22 cellular contexts compared by ENCODE assay signal in the genomic region with DNA sequence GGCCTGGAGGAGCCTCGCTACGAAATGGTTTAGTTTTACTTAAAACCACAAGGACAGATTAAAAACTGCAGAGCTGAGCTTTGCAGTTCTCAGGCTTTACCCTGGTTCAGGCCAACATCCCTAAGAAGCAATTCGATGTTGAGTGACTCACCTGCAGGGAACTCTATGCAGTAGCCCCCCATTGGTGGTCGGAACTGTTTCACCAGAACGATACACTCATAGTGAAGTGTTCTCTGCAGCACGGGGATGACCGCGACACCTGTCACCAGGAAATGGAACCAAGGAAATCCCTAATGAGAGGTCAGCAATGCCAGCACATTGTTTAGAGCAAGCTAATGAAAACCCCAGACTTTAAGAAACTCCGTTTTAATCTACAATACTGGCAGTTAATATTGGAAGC. TPM values are rescaled to one million over a fixed set of nuclear protein-coding genes. Genes with fewer than 3 reads are reported as not detected.
DNase-seq lines count a peak whose midpoint lies in the region; ATAC-seq and TF ChIP-seq lines count a peak whose summit lies in the region.
"Had no signal": no experiment of that assay in that cellular context is flagged by ENCODE, and none has a peak within 500 bp of the region (broad histone marks: within the 10 kb centered on the region; RNA-seq: fewer than 3 reads in every experiment).

No MANE protein-coding gene starts in this region.

- H3K4me3 ChIP-seq in IMR-90 (ENCODE audit: insufficient read depth, low read depth, low read length) = no peak overlapping the region
- no peak overlapping the region for H3K4me3 ChIP-seq in astrocyte of the spinal cord (ENCODE audit: low read depth, low read length)
- no peak overlapping the region for H3K4me3 ChIP-seq in heart right ventricle
- H3K4me3 ChIP-seq: heart left ventricle, lung, transverse colon had no signal

- H2BK20ac ChIP-seq in IMR-90 (ENCODE audit: low read depth, low read length) = no peak overlapping the region

- TF ChIP-seq POLR2A in IMR-90 (IDR thresholded peaks at IDR 0.05; ENCODE audit: low read depth, low read length) = no peak

- H4K5ac ChIP-seq in IMR-90 (ENCODE audit: low read depth, low read length) = no peak overlapping the region

- dilution Hi-C loops in IMR-90 (cut with HindIII; ENCODE audit: low sequenced_read_pairs, unreplicated experiment) = no loop called here

- BruUV-seq in IMR-90 (replicated peaks; lab: Mats Ljungman, UMichigan) = no TSS peak

- no peak overlapping the region for H3K9ac ChIP-seq in IMR-90 (ENCODE audit: low read depth, low read length)

- TF ChIP-seq RAD21 in IMR-90 (IDR thresholded peaks at IDR 0.05; ENCODE audit: low read length) = no peak

- peaks cover 2% of the 10 kb centered on the region; the same call in 1 of the 2 replicates for H3K9me1 ChIP-seq in IMR-90 (ENCODE audit: insufficient read depth, low read length)

- no peaks in the 10 kb centered on the region for H4K20me1 ChIP-seq in IMR-90 (ENCODE audit: insufficient read depth, low read length)

- no peaks in the 10 kb centered on the region for H3K27me3 ChIP-seq in IMR-90 (ENCODE audit: control insufficient read depth, insufficient read depth, low read length)
- no peaks in the 10 kb centered on the region for H3K27me3 ChIP-seq in heart right ventricle
- H3K27me3 ChIP-seq: heart left ventricle, transverse colon had no signal

- 34% methylated on average over 5 of the region's 9 CpGs; no CpG with 5 or more reads in 1 of the 2 experiments for WGBS in IMR-90 (ENCODE audit: extremely low coverage in 2 of 2, insufficient read length in 1 of 2), 2 experiments
- WGBS in heart right ventricle, 2 donors = 79 to 84% methylated on average over 9 of the region's 9 CpGs

- H3K4me3 Mint-ChIP-seq in activated naive CD8-positive, alpha-beta T cell treated with anti-CD3 and anti-CD28 coated beads, Interleukin-2, amount 50 U/mL, for 24 hours = no peak overlapping the region
- no peak overlapping the region for H3K4me3 Mint-ChIP-seq in activated naive CD8-positive, alpha-beta T cell treated with anti-CD3 and anti-CD28 coated beads for 36 hours
- H3K4me3 Mint-ChIP-seq: CD8-positive, alpha-beta memory T cell; effector memory CD8-positive, alpha-beta T cell; stimulated activated naive B cell treated with anti-CD40 and anti-IgM and Interleukin-4, amounts not matched to agents 10 μg/mL and 1 μg/mL and 100 μg/mL, for 72 hours had no signal

- ATAC-seq in activated naive CD8-positive, alpha-beta T cell treated with anti-CD3 and anti-CD28 coated beads, Interleukin-2, amount 50 U/mL, for 24 hours = peak; percentile 35
- ATAC-seq in IMR-90 (ENCODE audit: low read depth) (peak; percentile 53), HG03520 (IDR thresholded peaks at IDR 0.05; ENCODE audit: unreplicated experiment) (no peak), heart right ventricle (no peak)
- ATAC-seq: effector memory CD8-positive, alpha-beta T cell; heart left ventricle; Right ventricle myocardium inferior; stimulated activated naive B cell treated with anti-CD40 and anti-IgM and Interleukin-4, amounts not matched to agents 10 μg/mL and 1 μg/mL and 100 μg/mL, for 72 hours had no signal

- H3K79me1 ChIP-seq in IMR-90 (ENCODE audit: low read depth in 1 of 2, low read length in 2 of 2) = peaks cover 10 to 11% of the 10 kb centered on the region in 2 experiments; a peak in 3 of 4 replicates

- POLR2A ChIA-PET in IMR-90 (lab: Charles Lee; ENCODE audit: unreplicated experiment) = no interaction called here

- no peak overlapping the region; the same call in 1 of the 2 replicates for H3K14ac ChIP-seq in IMR-90 (replicated peaks; ENCODE audit: low read depth, low read length)

- H3K4me1 ChIP-seq in IMR-90 (ENCODE audit: control insufficient read depth, insufficient read depth, low read length) = peaks cover 1% of the 10 kb centered on the region; the same call in 1 of the 2 replicates
- H3K4me1 ChIP-seq in heart right ventricle = peaks cover 0 to 29% (median 0%) of the 10 kb centered on the region in 9 donors

- H3K4me1 Mint-ChIP-seq in activated naive CD8-positive, alpha-beta T cell treated with anti-CD3 and anti-CD28 coated beads, Interleukin-2, amount 50 U/mL, for 24 hours = peaks cover 34% of the 10 kb centered on the region
- H3K4me1 Mint-ChIP-seq in activated naive CD8-positive, alpha-beta T cell treated with anti-CD3 and anti-CD28 coated beads for 36 hours = peaks cover 16% of the 10 kb centered on the region

- H3K9me3 ChIP-seq in IMR-90 (ENCODE audit: control insufficient read depth, insufficient read depth, low read length) (no peaks in the 10 kb centered on the region), heart right ventricle (no peaks in the 10 kb centered on the region)
- H3K9me3 ChIP-seq: heart left ventricle, transverse colon had no signal

- no peak overlapping the region for H4K8ac ChIP-seq in IMR-90 (ENCODE audit: low read depth in 2 of 2, low read length in 2 of 2)

- H3K56ac ChIP-seq in IMR-90 (ENCODE audit: extremely low read depth, insufficient read depth, low read length) = no peak overlapping the region

- H3K18ac ChIP-seq in IMR-90 (ENCODE audit: low read depth, low read length) = no peak overlapping the region

- H3K4me2 ChIP-seq in IMR-90 (ENCODE audit: low read depth, low read length) = no peak overlapping the region

- DNase-seq in activated naive CD8-positive, alpha-beta T cell treated with anti-CD3 and anti-CD28 coated beads, Interleukin-2, amount 50 U/mL, for 24 hours = peak; percentile 20
- no peak for DNase-seq in activated naive CD8-positive, alpha-beta T cell treated with anti-CD3 and anti-CD28 coated beads for 36 hours
- peak; percentile 84 for DNase-seq in IMR-90
- peak; percentile 48 for DNase-seq in astrocyte of the spinal cord (ENCODE audit: low read depth, low spot score)
- peak; percentile 59 for DNase-seq in stimulated activated CD8-positive, alpha-beta memory T cell treated with anti-CD3 and anti-CD28 coated beads, Interleukin-4, amount 100 ng/mL, for 48 hours
- DNase-seq in heart right ventricle = no peak
- DNase-seq in Kasumi-1 (lab: John Stamatoyannopoulos, UW) = no peak
- DNase-seq: activated gamma-delta T cell treated with Interleukin-2 at 50 U/mL for 16 hours; amniotic stem cell; CD8-positive, alpha-beta memory T cell; DMS79; effector memory CD8-positive, alpha-beta T cell; heart left ventricle; KG1; NCI-H1105; NCI-H524; stimulated activated naive B cell treated with anti-CD40 and anti-IgM and Interleukin-4, amounts not matched to agents 10 μg/mL and 1 μg/mL and 100 μg/mL, for 72 hours; transverse colon; WERI-Rb-1 had no signal

- H3K27ac ChIP-seq in IMR-90 (ENCODE audit: insufficient read depth, low read length) = no peak overlapping the region
- no peak overlapping the region for H3K27ac ChIP-seq in heart right ventricle
- H3K27ac ChIP-seq: heart left ventricle, transverse colon, WERI-Rb-1 had no signal

- in situ Hi-C loops in IMR-90 (cut with MboI; ENCODE audit: low sequenced_read_pairs) = no loop called here
- in situ Hi-C loops in astrocyte of the spinal cord (cut with HindIII; ENCODE audit: low sequenced_read_pairs) = no loop called here

- H2AK5ac ChIP-seq in IMR-90 (ENCODE audit: low read depth, low read length) = no peak overlapping the region

- peak overlapping the region; percentile 72 for H3K27ac Mint-ChIP-seq in activated naive CD8-positive, alpha-beta T cell treated with anti-CD3 and anti-CD28 coated beads, Interleukin-2, amount 50 U/mL, for 24 hours
- no peak overlapping the region for H3K27ac Mint-ChIP-seq in activated naive CD8-positive, alpha-beta T cell treated with anti-CD3 and anti-CD28 coated beads for 36 hours
- H3K27ac Mint-ChIP-seq: stimulated activated naive B cell treated with anti-CD40 and anti-IgM and Interleukin-4, amounts not matched to agents 10 μg/mL and 1 μg/mL and 100 μg/mL, for 72 hours had no signal

- H2BK120ac ChIP-seq in IMR-90 (ENCODE audit: low read depth, low read length) = no peak overlapping the region

- no peaks in the 10 kb centered on the region for H3K9me3 Mint-ChIP-seq in activated naive CD8-positive, alpha-beta T cell treated with anti-CD3 and anti-CD28 coated beads, Interleukin-2, amount 50 U/mL, for 24 hours
- H3K9me3 Mint-ChIP-seq in activated naive CD8-positive, alpha-beta T cell treated with anti-CD3 and anti-CD28 coated beads for 36 hours = no peaks in the 10 kb centered on the region
- H3K9me3 Mint-ChIP-seq: CD8-positive, alpha-beta memory T cell; effector memory CD8-positive, alpha-beta T cell; stimulated activated naive B cell treated with anti-CD40 and anti-IgM and Interleukin-4, amounts not matched to agents 10 μg/mL and 1 μg/mL and 100 μg/mL, for 72 hours had no signal

- H4K91ac ChIP-seq in IMR-90 (ENCODE audit: insufficient read depth, low read depth, low read length) = no peak overlapping the region

- no peak overlapping the region for H2BK5ac ChIP-seq in IMR-90 (ENCODE audit: low read depth, low read length, poor library complexity, severe bottlenecking)

- peak overlapping the region; percentile 54 for H2AFZ ChIP-seq in IMR-90 (replicated peaks; ENCODE audit: low read length, poor library complexity)

- CTCF ChIA-PET in IMR-90 (lab: Yijun Ruan, JAX) = interaction anchor here (0.6 kb wide), 1 partner anchor 14 kb away, joined by 4 read pairs; no protein-coding TSS in a partner anchor

- no peak overlapping the region for H2BK15ac ChIP-seq in IMR-90 (ENCODE audit: low read depth, low read length)

- peak overlapping the region; percentile 23 for H2AK9ac ChIP-seq in IMR-90 (replicated peaks; ENCODE audit: low read depth, low read length, poor library complexity)

- H3K27me3 Mint-ChIP-seq in activated naive CD8-positive, alpha-beta T cell treated with anti-CD3 and anti-CD28 coated beads, Interleukin-2, amount 50 U/mL, for 24 hours = no peaks in the 10 kb centered on the region
- H3K27me3 Mint-ChIP-seq in activated naive CD8-positive, alpha-beta T cell treated with anti-CD3 and anti-CD28 coated beads for 36 hours = no peaks in the 10 kb centered on the region
- H3K27me3 Mint-ChIP-seq: CD8-positive, alpha-beta memory T cell; effector memory CD8-positive, alpha-beta T cell; stimulated activated naive B cell treated with anti-CD40 and anti-IgM and Interleukin-4, amounts not matched to agents 10 μg/mL and 1 μg/mL and 100 μg/mL, for 72 hours had no signal

- H3K36me3 Mint-ChIP-seq in activated naive CD8-positive, alpha-beta T cell treated with anti-CD3 and anti-CD28 coated beads, Interleukin-2, amount 50 U/mL, for 24 hours (ENCODE audit: low read depth) = peaks cover 52% of the 10 kb centered on the region
- H3K36me3 Mint-ChIP-seq in activated naive CD8-positive, alpha-beta T cell treated with anti-CD3 and anti-CD28 coated beads for 36 hours = peaks cover 25% of the 10 kb centered on the region

- no peak overlapping the region for H3K4ac ChIP-seq in IMR-90 (ENCODE audit: low read depth, low read length)

- TF ChIP-seq CTCF in IMR-90 (conservative IDR thresholded peaks at IDR 0.05; ENCODE audit: low read depth, low read length) (no peak), astrocyte of the spinal cord (IDR thresholded peaks at IDR 0.05; ENCODE audit: low read depth, low read length) (no peak), heart right ventricle (IDR thresholded peaks at IDR 0.05) (no peak)

- intact Hi-C loops in IMR-90 (cut with micrococcal nuclease) = no loop called here
- intact Hi-C loops in heart right ventricle (cut with DNase I) = no loop called here

- H3K36me3 ChIP-seq in IMR-90 (ENCODE audit: control insufficient read depth, insufficient read depth, low read length) (peaks cover 44% of the 10 kb centered on the region), heart right ventricle (peaks cover 0 to 99% (median 43%) of the 10 kb centered on the region in 9 donors)
- H3K36me3 ChIP-seq: WERI-Rb-1 had no signal

- H3K23ac ChIP-seq in IMR-90 (ENCODE audit: low read depth, low read length) = no peak overlapping the region

RNA-seq across cellular contexts. Expression of gene NUDT5, which starts 18.0 kb away (rescaled TPM):
- 100 to 1,000 TPM; 108 to 114 TPM for total RNA-seq in activated naive CD8-positive, alpha-beta T cell treated with anti-CD3 and anti-CD28 coated beads for 36 hours
- total RNA-seq in IMR-90 (2012; rRNA removed) (70.1 and 74.2 TPM in 2 replicates), heart right ventricle (10 to 100 TPM in 3 of 10 donors, 1 to 10 TPM in 7; 3.3 to 15.4 (median 7.0) TPM)
- polyA plus RNA-seq in IMR-90 (2012; rRNA removed) (68.7 and 74.6 TPM in 2 replicates), heart right ventricle (10 to 100 TPM in 1 of 2 donors, 1 to 10 TPM in 1; 9.7 to 22.9 TPM)
- 25.9 and 61.6 TPM in 2 replicates for polyA plus RNA-seq in IMR-90 (2012; cell fraction: cytosol; rRNA removed)
- 14.5 and 65.6 TPM in 2 replicates for polyA plus RNA-seq in IMR-90 (2012; cell fraction: nucleus; rRNA removed; ENCODE audit: low replicate concordance)

RNA-seq across cellular contexts. Expression of gene CDC123, which starts 18.3 kb away (rescaled TPM):
- total RNA-seq in activated naive CD8-positive, alpha-beta T cell treated with anti-CD3 and anti-CD28 coated beads for 36 hours = 100 to 1,000 TPM; 162 to 170 TPM
- total RNA-seq in IMR-90 (2012; rRNA removed) (171 and 203 TPM in 2 replicates), heart right ventricle (10 to 100 TPM; 35.0 to 57.6 (median 47.3) TPM)
- polyA plus RNA-seq in IMR-90 (2012; rRNA removed) (100 and 108 TPM in 2 replicates), heart right ventricle (10 to 100 TPM; 22.2 to 47.5 TPM)
- polyA plus RNA-seq in IMR-90 (2012; cell fraction: cytosol; rRNA removed) = 49.7 and 92.5 TPM in 2 replicates
- polyA plus RNA-seq in IMR-90 (2012; cell fraction: nucleus; rRNA removed; ENCODE audit: low replicate concordance) = 21.9 and 60.9 TPM in 2 replicates

RNA-seq across cellular contexts. Expression of gene SEC61A2, which starts 48.2 kb away (rescaled TPM):
- 10 to 100 TPM in 1 of 2 experiments, 1 to 10 TPM in 1; 9.7 to 10.1 TPM for total RNA-seq in activated naive CD8-positive, alpha-beta T cell treated with anti-CD3 and anti-CD28 coated beads for 36 hours
- total RNA-seq in IMR-90 (2012; rRNA removed) (6.8 and 8.3 TPM in 2 replicates), heart right ventricle (10 to 100 TPM in 8 of 10 donors, 1 to 10 TPM in 2; 5.8 to 17.8 (median 11.1) TPM)
- polyA plus RNA-seq in IMR-90 (2012; rRNA removed) (8.2 and 10.3 TPM in 2 replicates), heart right ventricle (1 to 10 TPM; 5.9 to 6.2 TPM)
- 1.8 and 2.7 TPM in 2 replicates for polyA plus RNA-seq in IMR-90 (2012; cell fraction: cytosol; rRNA removed)
- polyA plus RNA-seq in IMR-90 (2012; cell fraction: nucleus; rRNA removed; ENCODE audit: low replicate concordance) = 12.8 and 52.9 TPM in 2 replicates

Comparison
In these comparisons a context has a peak if more than half of its experiments do, and no peak if none do; other contexts are left out.
1. DNase-seq: peak in activated naive CD8-positive, alpha-beta T cell treated with anti-CD3 and anti-CD28 coated beads, Interleukin-2, amount 50 U/mL, for 24 hours (single experiment), IMR-90 (single experiment), astrocyte of the spinal cord (single experiment) and stimulated activated CD8-positive, alpha-beta memory T cell treated with anti-CD3 and anti-CD28 coated beads, Interleukin-4, amount 100 ng/mL, for 48 hours (single experiment); none in activated naive CD8-positive, alpha-beta T cell treated with anti-CD3 and anti-CD28 coated beads for 36 hours (single experiment), heart right ventricle (0 of 2) and Kasumi-1 (0 of 2).
2. ATAC-seq: peak in activated naive CD8-positive, alpha-beta T cell treated with anti-CD3 and anti-CD28 coated beads, Interleukin-2, amount 50 U/mL, for 24 hours (single experiment) and IMR-90 (single experiment); none in HG03520 (single experiment) and heart right ventricle (0 of 8).